Comparison of ENCODE assay signal across 33 cellular contexts in genomic region chr1:96998466-96998865, GRCh38.
"Had no signal": no experiment of that assay in that cellular context is flagged by ENCODE, and none has a peak within 500 bp of the region (broad histone marks: within the 10 kb centered on the region; RNA-seq: fewer than 3 reads in every experiment).

No MANE protein-coding gene starts in this region.

- H3K4me3 Mint-ChIP-seq: activated B cell treated with CpG ODN at 0.5 μM for 24 hours; activated CD4-positive, alpha-beta memory T cell treated with anti-CD3 and anti-CD28 coated beads for 36 hours; activated naive CD4-positive, alpha-beta T cell treated with anti-CD3 and anti-CD28 coated beads, Interleukin-2, amount 10 ng/mL, durations not matched to agents 7 days and 5 days; activated naive CD8-positive, alpha-beta T cell treated with anti-CD3 and anti-CD28 coated beads for 36 hours; activated T-cell treated with anti-CD3 and anti-CD28 coated beads, Interleukin-2, amount 50 U/mL, for 4 hours; activated T-helper 1 cell treated with anti-CD3 and anti-CD28 coated beads, Interleukin-12 subunit alpha, Interleukin-12 subunit beta, Interleukin-2, Interleukin-4 antibody, amounts not matched to agents 30 ng/mL and 10 ng/mL and 1 ng/mL, durations not matched to agents 14 hours and 24 hours and 36 hours; T-cell had no signal

- FAIRE-seq: K562 had no signal

- DNase-seq: activated B cell treated with CpG ODN at 0.5 μM for 24 hours; activated CD4-positive, alpha-beta memory T cell treated with anti-CD3 and anti-CD28 coated beads for 36 hours; activated CD4-positive, alpha-beta T cell treated with anti-CD3 and anti-CD28 coated beads for 4 hours; activated CD4-positive, alpha-beta T cell treated with anti-CD3 and anti-CD28 coated beads, Interleukin-2, amount 50 U/mL, for 1 hour; activated CD4-positive, CD25-positive, alpha-beta regulatory T cell treated with anti-CD3 and anti-CD28 coated beads, Interleukin-2, amount 50 U/mL, for 72 hours; activated CD8-positive, alpha-beta memory T cell treated with anti-CD3 and anti-CD28 coated beads, Interleukin-2, amount 50 U/mL, for 4 hours; activated naive CD4-positive, alpha-beta T cell treated with anti-CD3 and anti-CD28 coated beads, Interleukin-2, amount 10 ng/mL, durations not matched to agents 7 days and 5 days; activated naive CD8-positive, alpha-beta T cell treated with anti-CD3 and anti-CD28 coated beads for 36 hours; activated T-cell treated with anti-CD3 and anti-CD28 coated beads for 4 hours; activated T-cell treated with anti-CD3 and anti-CD28 coated beads, Interleukin-2, amount 50 U/mL, for 4 hours; amniotic stem cell; aorta; caudate nucleus; NCI-H1092 treated with DMSO at 0.1 percent for 48 hours; NCI-H1417; NCI-H146; NCI-H187; NCI-H2029 treated with DMSO at 0.1 percent for 48 hours; NCI-H2107; NCI-H2171; NCI-H510A; NCI-H526; NCI-H748 treated with DMSO at 0.1 percent for 48 hours; NK-92 treated with Interleukin-12 subunit alpha and Interleukin-12 subunit beta, amount 100 ng/mL, for 24 hours; T-cell; T-helper 2 cell; T-helper 9 cell had no signal

- H3K27me3 Mint-ChIP-seq: activated B cell treated with CpG ODN at 0.5 μM for 24 hours had no signal

- H3K27ac Mint-ChIP-seq: activated B cell treated with CpG ODN at 0.5 μM for 24 hours; activated CD4-positive, alpha-beta memory T cell treated with anti-CD3 and anti-CD28 coated beads for 36 hours; activated naive CD4-positive, alpha-beta T cell treated with anti-CD3 and anti-CD28 coated beads, Interleukin-2, amount 10 ng/mL, durations not matched to agents 7 days and 5 days; activated naive CD8-positive, alpha-beta T cell treated with anti-CD3 and anti-CD28 coated beads for 36 hours; activated T-helper 1 cell treated with anti-CD3 and anti-CD28 coated beads, Interleukin-12 subunit alpha, Interleukin-12 subunit beta, Interleukin-2, Interleukin-4 antibody, amounts not matched to agents 30 ng/mL and 10 ng/mL and 1 ng/mL, durations not matched to agents 14 hours and 24 hours and 36 hours; T-cell had no signal

- H3K27ac ChIP-seq: PC-9, RWPE1, VCaP had no signal

- H3K36me3 Mint-ChIP-seq: activated CD4-positive, alpha-beta memory T cell treated with anti-CD3 and anti-CD28 coated beads for 36 hours; activated naive CD4-positive, alpha-beta T cell treated with anti-CD3 and anti-CD28 coated beads, Interleukin-2, amount 10 ng/mL, durations not matched to agents 7 days and 5 days; activated naive CD8-positive, alpha-beta T cell treated with anti-CD3 and anti-CD28 coated beads for 36 hours; T-cell had no signal

- H3K9me3 Mint-ChIP-seq: activated B cell treated with CpG ODN at 0.5 μM for 24 hours; activated CD4-positive, alpha-beta memory T cell treated with anti-CD3 and anti-CD28 coated beads for 36 hours; activated naive CD4-positive, alpha-beta T cell treated with anti-CD3 and anti-CD28 coated beads, Interleukin-2, amount 10 ng/mL, durations not matched to agents 7 days and 5 days; activated naive CD8-positive, alpha-beta T cell treated with anti-CD3 and anti-CD28 coated beads for 36 hours; activated T-helper 1 cell treated with anti-CD3 and anti-CD28 coated beads, Interleukin-12 subunit alpha, Interleukin-12 subunit beta, Interleukin-2, Interleukin-4 antibody, amounts not matched to agents 30 ng/mL and 10 ng/mL and 1 ng/mL, durations not matched to agents 14 hours and 24 hours and 36 hours; T-cell had no signal

- H3K4me3 ChIP-seq: K562, PC-9 had no signal

- H3K4me1 Mint-ChIP-seq: activated B cell treated with CpG ODN at 0.5 μM for 24 hours; activated naive CD4-positive, alpha-beta T cell treated with anti-CD3 and anti-CD28 coated beads, Interleukin-2, amount 10 ng/mL, durations not matched to agents 7 days and 5 days; T-cell had no signal

- H3K4me2 ChIP-seq: PC-9 had no signal

- H2AFZ ChIP-seq: PC-9 had no signal

- ATAC-seq: activated T-cell treated with anti-CD3 and anti-CD28 coated beads, Interleukin-2, amount 50 U/mL, for 4 hours; K562; Right ventricle myocardium inferior; T-cell had no signal
